In genomic region chr15:70361891-70362290, GRCh38 we compare ENCODE assay signal across 17 cellular contexts.
DNase-seq lines count a peak whose midpoint lies in the region; FAIRE-seq and TF ChIP-seq lines count a peak whose summit lies in the region.
"Had no signal": no experiment of that assay in that cellular context is flagged by ENCODE, and none has a peak within 500 bp of the region (broad histone marks: within the 10 kb centered on the region; RNA-seq: fewer than 3 reads in every experiment).

No MANE protein-coding gene starts in this region.

- no peak overlapping the region for H2BK120ac ChIP-seq in H1 (replicated peaks; ENCODE audit: low read depth, low read length)

- H3K79me1 ChIP-seq in H1 (ENCODE audit: low read depth, low read length), result no peaks in the 10 kb centered on the region

- H3K14ac ChIP-seq in H1 (ENCODE audit: insufficient read length), result no peak overlapping the region

- no peaks in the 10 kb centered on the region for H3K36me3 ChIP-seq in H1 (ENCODE audit: control insufficient read depth in 2 of 4, insufficient read depth in 4 of 4, low read length in 3 of 4)

- H2BK5ac ChIP-seq in H1 (ENCODE audit: low read depth, low read length), result no peak overlapping the region

- H3K27me3 ChIP-seq in H1 (replicated peaks in 1 of 4; ENCODE audit: control insufficient read depth in 3 of 4, extremely low read depth in 1 of 4, insufficient read depth in 3 of 4, low read length in 3 of 4), result no peaks in the 10 kb centered on the region

- TF ChIP-seq RAD21 in H1 (IDR thresholded peaks at IDR 0.05 in 1 of 2, conservative IDR thresholded peaks at IDR 0.05 in 1 of 2; ENCODE audit: low read depth in 2 of 2, low read length in 2 of 2), result no peak

- no peaks in the 10 kb centered on the region for H3K79me2 ChIP-seq in H1 (ENCODE audit: control insufficient read depth in 1 of 2, insufficient read depth in 2 of 2, low read length in 2 of 2)

- H2BK15ac ChIP-seq in H1 (ENCODE audit: low read length), result no peak overlapping the region

- H2AFZ ChIP-seq in H1 (ENCODE audit: low read length), result no peak overlapping the region

- POLR2A ChIA-PET in H1 (lab: Charles Lee; ENCODE audit: partially characterized antibody), result no interaction called here

- 0 out of 2 replicates have a peak overlapping the region, but pooled peaks have one; percentile 39 for H2AK5ac ChIP-seq in H1 (ENCODE audit: low read depth, low read length)

- H4K5ac ChIP-seq in H1 (ENCODE audit: insufficient read length, low read depth, low read length), result no peak overlapping the region

- no peak overlapping the region for H3K56ac ChIP-seq in H1 (replicated peaks; ENCODE audit: insufficient read length, low read depth, low read length)

- DNase-seq in activated CD8-positive, alpha-beta memory T cell treated with anti-CD3 and anti-CD28 coated beads for 24 hours, result peak; percentile 44
- no peak for DNase-seq in activated CD8-positive, alpha-beta memory T cell treated with anti-CD3 and anti-CD28 coated beads, Interleukin-2, amount 50 U/mL, for 4 hours
- peak; percentile 96 to 98 for DNase-seq in NCI-H524 (lab: John Stamatoyannopoulos, UW)
- DNase-seq in H1 (ENCODE audit: low read depth in 1 of 2, low spot score in 2 of 2), result no peak
- DNase-seq in ureter (ENCODE audit: low spot score), result peak; percentile 22
- no peak for DNase-seq in activated CD4-positive, alpha-beta T cell treated with anti-CD3 and anti-CD28 coated beads for 1 hour
- no peak for DNase-seq in germinal center (ENCODE audit: low spot score)
- DNase-seq: EL, GOT3, NCI-H1048, NCI-H1436 treated with DMSO at 0.1 percent for 48 hours, NCI-H2081 treated with DMSO at 0.1 percent for 48 hours, NCI-H2227 treated with DMSO at 0.1 percent for 48 hours, PC-3 had no signal

- H2BK20ac ChIP-seq in H1 (ENCODE audit: low read length), result no peak overlapping the region

- H4K8ac ChIP-seq in H1 (ENCODE audit: extremely low read depth, insufficient read depth, low read length), result no peak overlapping the region

- no peak overlapping the region for H4K91ac ChIP-seq in H1 (replicated peaks; ENCODE audit: insufficient read length, low read length)

- no peaks in the 10 kb centered on the region for H4K20me1 ChIP-seq in H1 (replicated peaks in 1 of 2; ENCODE audit: control insufficient read depth in 1 of 2, insufficient read depth in 2 of 2, low read length in 2 of 2)

- H3K9ac ChIP-seq in H1 (replicated peaks in 1 of 4; ENCODE audit: extremely low read depth in 1 of 4, low read depth in 3 of 4, low read length in 3 of 4), result no peak overlapping the region
- H3K9ac ChIP-seq: KMS-11 had no signal

- TF ChIP-seq CTCF in H1 (IDR thresholded peaks at IDR 0.05; ENCODE audit: control extremely low read depth in 1 of 3, insufficient read depth in 1 of 3, low read depth in 1 of 3, low read length in 3 of 3), result no peak

- CTCF ChIA-PET in H1 (lab: Charles Lee; ENCODE audit: partially characterized antibody), result interaction anchor here (0.7 to 3.6 kb wide), 10 partner anchors 14 to 148 kb away, joined by 3 to 9 read pairs (median 4); no protein-coding TSS in a partner anchor

- H3K23ac ChIP-seq in H1 (ENCODE audit: insufficient read length), result no peak overlapping the region

- H3K4me3 ChIP-seq in H1 (ENCODE audit: extremely low read depth in 1 of 4, insufficient read depth in 2 of 4, low read depth in 3 of 4, low read length in 4 of 4), result no peak overlapping the region

- no peak for TF ChIP-seq EP300 in H1 (IDR thresholded peaks at IDR 0.05; ENCODE audit: borderline replicate concordance in 1 of 2, low read depth in 2 of 2, low read length in 2 of 2)

- WGBS in H1 (ENCODE audit: extremely low coverage in 1 of 2, insufficient coverage in 1 of 2, insufficient read length in 1 of 2, insufficient replicate concordance in 2 of 2, low coverage in 1 of 2, low lambda C conversion rate in 2 of 2, missing lambda C conversion rate in 1 of 2), 2 experiments, result 85% methylated on average over 11 of the region's 11 CpGs; no CpG with 5 or more reads in 1 of the 2 experiments

- TF ChIP-seq POLR2A in H1 (IDR thresholded peaks at IDR 0.05; ENCODE audit: control extremely low read depth in 1 of 2, low read depth in 2 of 2, low read length in 2 of 2), result no peak

- H3K4me1 ChIP-seq in H1 (replicated peaks in 1 of 4; ENCODE audit: control insufficient read depth in 3 of 4, insufficient read depth in 4 of 4, low read length in 3 of 4), result peaks cover 0 to 5% (median 2%) of the 10 kb centered on the region in 4 experiments; a peak in 2 of 7 replicates

- no peak overlapping the region for H3K4me2 ChIP-seq in H1 (ENCODE audit: insufficient read depth in 1 of 2, low read depth in 2 of 2, low read length in 2 of 2)
- H3K4me2 ChIP-seq: KMS-11 had no signal

- no peak overlapping the region for H3K4ac ChIP-seq in H1 (replicated peaks; ENCODE audit: insufficient read length, low read depth, low read length)

- FAIRE-seq in H1 (lab: Jason Lieb, UNC), result no peak

- peaks cover 1% of the 10 kb centered on the region; the same call in 1 of the 2 replicates for H3K23me2 ChIP-seq in H1 (ENCODE audit: low read depth, low read length)

- no peaks in the 10 kb centered on the region for H3K9me3 ChIP-seq in H1 (ENCODE audit: insufficient read depth in 2 of 2, low read depth in 1 of 2, low read length in 1 of 2)

- H3K27ac ChIP-seq in H1 (ENCODE audit: low read depth, low read length), result no peak overlapping the region
- H3K27ac ChIP-seq: C4-2B, KMS-11, RWPE1 had no signal

- H2BK12ac ChIP-seq in H1 (ENCODE audit: low read depth, low read length), result no peak overlapping the region

- no peak overlapping the region for H3K18ac ChIP-seq in H1 (ENCODE audit: extremely low read depth, low read length)

TF ChIP-seq in H1, 55 proteins besides CTCF, POLR2A, EP300 and RAD21 (continues in another document):
- no peak for TF ChIP-seq E2F6 (IDR thresholded peaks at IDR 0.05)

Comparison
In these comparisons a context has a peak if more than half of its experiments do, and no peak if none do; other contexts are left out.
1. DNase-seq: peak in activated CD8-positive, alpha-beta memory T cell treated with anti-CD3 and anti-CD28 coated beads for 24 hours (single experiment), NCI-H524 (2 of 2) and ureter (single experiment); none in activated CD8-positive, alpha-beta memory T cell treated with anti-CD3 and anti-CD28 coated beads, Interleukin-2, amount 50 U/mL, for 4 hours (single experiment), H1 (0 of 2), activated CD4-positive, alpha-beta T cell treated with anti-CD3 and anti-CD28 coated beads for 1 hour (single experiment) and germinal center (single experiment).